In genomic region chr19:28883241-28883693, GRCh38 we compare ENCODE assay signal across 14 cellular contexts.
DNase-seq lines count a peak whose midpoint lies in the region; ATAC-seq and TF ChIP-seq lines count a peak whose summit lies in the region.
"Had no signal": no experiment of that assay in that cellular context is flagged by ENCODE, and none has a peak within 500 bp of the region (broad histone marks: within the 10 kb centered on the region; RNA-seq: fewer than 3 reads in every experiment).

No MANE protein-coding gene starts in this region.

- H3K27me3 ChIP-seq in MG63 (no peaks in the 10 kb centered on the region; the same call in 1 of the 2 replicates), upper lobe of right lung (no peaks in the 10 kb centered on the region)

- H3K9me3 ChIP-seq in MG63 (no peaks in the 10 kb centered on the region), upper lobe of right lung (no peaks in the 10 kb centered on the region)

- intact Hi-C loops in upper lobe of right lung (cut with DNase I), result no loop called here
- intact Hi-C loops in activated CD4-positive, alpha-beta T cell treated with anti-CD3 and anti-CD28 coated beads for 36 hours (cut with DNase I, micrococcal nuclease), result no loop called here

- H3K4me3 ChIP-seq in MG63 (no peak overlapping the region), upper lobe of right lung (peak overlapping the region; percentile 13)

- no peak overlapping the region for H3K27ac ChIP-seq in upper lobe of right lung
- H3K27ac ChIP-seq: HL-60 had no signal

- H3K4me1 Mint-ChIP-seq in activated CD4-positive, alpha-beta T cell treated with anti-CD3 and anti-CD28 coated beads for 36 hours, result no peaks in the 10 kb centered on the region

- DNase-seq in MG63, result peak; percentile 65
- peak; percentile 98 for DNase-seq in foreskin melanocyte
- peak; percentile 39 for DNase-seq in mucosa of gallbladder (ENCODE audit: low spot score)
- no peak for DNase-seq in upper lobe of right lung
- no peak for DNase-seq in stimulated activated CD4-positive, alpha-beta T cell treated with anti-CD3 and anti-CD28 coated beads, Interleukin-4, amount 100 ng/mL, for 24 hours
- DNase-seq in NCI-H1436 treated with DMSO at 0.1 percent for 48 hours (lab: John Stamatoyannopoulos, UW), result no peak
- DNase-seq in activated CD4-positive, alpha-beta T cell treated with anti-CD3 and anti-CD28 coated beads for 36 hours, result no peak
- DNase-seq: activated T-cell treated with anti-CD3 and anti-CD28 coated beads for 4 hours, mammary epithelial cell, NCI-H446 treated with DMSO at 0.1 percent for 48 hours, RPMI8226, small intestine had no signal

- H3K4me1 ChIP-seq in upper lobe of right lung, result no peaks in the 10 kb centered on the region

- CTCF ChIA-PET in activated CD4-positive, alpha-beta T cell treated with anti-CD3 and anti-CD28 coated beads for 36 hours (lab: Charles Lee), result interaction anchor here (0.6 to 0.7 kb wide), 3 partner anchors 73 to 1595 kb away, joined by 3 read pairs; no protein-coding TSS in a partner anchor

- H3K36me3 Mint-ChIP-seq in activated CD4-positive, alpha-beta T cell treated with anti-CD3 and anti-CD28 coated beads for 36 hours (ENCODE audit: low read depth), result no peaks in the 10 kb centered on the region

- H3K4me3 Mint-ChIP-seq in activated CD4-positive, alpha-beta T cell treated with anti-CD3 and anti-CD28 coated beads for 36 hours, result no peak overlapping the region

- POLR2A ChIA-PET in activated CD4-positive, alpha-beta T cell treated with anti-CD3 and anti-CD28 coated beads for 36 hours (lab: Charles Lee), result interaction anchor here (0.5 kb wide), 1 partner anchor 40 kb away, joined by 3 read pairs; no protein-coding TSS in a partner anchor

- TF ChIP-seq CTCF in upper lobe of right lung (IDR thresholded peaks at IDR 0.05), result no peak

- peak; percentile 52 for ATAC-seq in upper lobe of right lung
- ATAC-seq in activated CD4-positive, alpha-beta T cell treated with anti-CD3 and anti-CD28 coated beads for 36 hours, result no peak
- ATAC-seq: esophagus mucosa had no signal

- H3K36me3 ChIP-seq in MG63, result no peaks in the 10 kb centered on the region
- H3K36me3 ChIP-seq in upper lobe of right lung, result no peaks in the 10 kb centered on the region

- H3K27me3 Mint-ChIP-seq in activated CD4-positive, alpha-beta T cell treated with anti-CD3 and anti-CD28 coated beads for 36 hours, result peaks cover 8% of the 10 kb centered on the region

- H3K27ac Mint-ChIP-seq in activated CD4-positive, alpha-beta T cell treated with anti-CD3 and anti-CD28 coated beads for 36 hours, result no peak overlapping the region

- no peaks in the 10 kb centered on the region for H3K9me3 Mint-ChIP-seq in activated CD4-positive, alpha-beta T cell treated with anti-CD3 and anti-CD28 coated beads for 36 hours (ENCODE audit: low read depth)

Comparison
In these comparisons a context has a peak if more than half of its experiments do, and no peak if none do; other contexts are left out.
1. DNase-seq: peak in MG63 (single experiment), foreskin melanocyte (single experiment) and mucosa of gallbladder (single experiment); none in upper lobe of right lung (single experiment), stimulated activated CD4-positive, alpha-beta T cell treated with anti-CD3 and anti-CD28 coated beads, Interleukin-4, amount 100 ng/mL, for 24 hours (single experiment), NCI-H1436 treated with DMSO at 0.1 percent for 48 hours (single experiment) and activated CD4-positive, alpha-beta T cell treated with anti-CD3 and anti-CD28 coated beads for 36 hours (single experiment).